Comparison of ENCODE assay signal across 9 cellular contexts in genomic region chr1:92029241-92029922, GRCh38. TPM values are rescaled to one million over a fixed set of nuclear protein-coding genes. Genes with fewer than 3 reads are reported as not detected.
DNase-seq lines count a peak whose midpoint lies in the region; ATAC-seq and TF ChIP-seq lines count a peak whose summit lies in the region.
"Had no signal": no experiment of that assay in that cellular context is flagged by ENCODE, and none has a peak within 500 bp of the region (broad histone marks: within the 10 kb centered on the region; RNA-seq: fewer than 3 reads in every experiment).

No MANE protein-coding gene starts in this region.

- peaks cover 31% of the 10 kb centered on the region for H3K27me3 ChIP-seq in iPS-20b (ENCODE audit: insufficient read depth, low read length)
- peaks cover 19% of the 10 kb centered on the region for H3K27me3 ChIP-seq in suprapubic skin

- no peak for TF ChIP-seq EP300 in suprapubic skin (IDR thresholded peaks at IDR 0.05)

- no peaks in the 10 kb centered on the region for H3K9me3 ChIP-seq in iPS-20b (ENCODE audit: insufficient read depth, low read depth, low read length)
- no peaks in the 10 kb centered on the region for H3K9me3 ChIP-seq in suprapubic skin

- intact Hi-C loops in activated CD4-positive, alpha-beta T cell treated with anti-CD3 and anti-CD28 coated beads, Interleukin-2, amount 10 ng/mL, durations not matched to agents 24 days and 14 days (cut with micrococcal nuclease) = no loop called here

- no peak for ATAC-seq in activated T-helper 17 cell treated with anti-CD3 and anti-CD28 coated beads, Interleukin-2, amount 50 U/mL, for 72 hours (replicated peaks)
- no peak for ATAC-seq in GM21360 (IDR thresholded peaks at IDR 0.05; ENCODE audit: unreplicated experiment)

- H3K4me3 ChIP-seq in iPS-20b (ENCODE audit: low read length) = peak overlapping the region; percentile 69
- peak overlapping the region; percentile 53 for H3K4me3 ChIP-seq in suprapubic skin

- no peak for DNase-seq in activated CD4-positive, alpha-beta T cell treated with anti-CD3 and anti-CD28 coated beads, Interleukin-2, amount 10 ng/mL, durations not matched to agents 24 days and 14 days
- DNase-seq in activated CD4-positive, alpha-beta T cell treated with anti-CD3 and anti-CD28 coated beads, Interleukin-2, amount 50 U/mL, for 1 hour = no peak
- DNase-seq in suprapubic skin (ENCODE audit: low spot score in 2 of 2) (no peak), H4 (ENCODE audit: low spot score) (no peak), SKM-1 treated with dmso at 0.1 percent for 144 hours (lab: John Stamatoyannopoulos, UW; ENCODE audit: unreplicated experiment) (no peak)

- H3K9me3 Mint-ChIP-seq in activated CD4-positive, alpha-beta T cell treated with anti-CD3 and anti-CD28 coated beads, Interleukin-2, amount 10 ng/mL, durations not matched to agents 24 days and 14 days = no peaks in the 10 kb centered on the region
- no peaks in the 10 kb centered on the region for H3K9me3 Mint-ChIP-seq in activated T-helper 17 cell treated with anti-CD3 and anti-CD28 coated beads, Interleukin-2, amount 50 U/mL, for 72 hours

- TF ChIP-seq POLR2A in suprapubic skin (IDR thresholded peaks at IDR 0.05) = no peak

- H3K4me1 ChIP-seq in iPS-20b (ENCODE audit: insufficient read depth, low read length) (peaks cover 11% of the 10 kb centered on the region; the same call in 1 of the 2 replicates), suprapubic skin (peaks cover 4% of the 10 kb centered on the region)

- peaks cover 16% of the 10 kb centered on the region for H3K4me1 Mint-ChIP-seq in activated CD4-positive, alpha-beta T cell treated with anti-CD3 and anti-CD28 coated beads, Interleukin-2, amount 10 ng/mL, durations not matched to agents 24 days and 14 days
- peaks cover 4% of the 10 kb centered on the region for H3K4me1 Mint-ChIP-seq in activated T-helper 17 cell treated with anti-CD3 and anti-CD28 coated beads, Interleukin-2, amount 50 U/mL, for 72 hours

- no peaks in the 10 kb centered on the region for H3K36me3 Mint-ChIP-seq in activated CD4-positive, alpha-beta T cell treated with anti-CD3 and anti-CD28 coated beads, Interleukin-2, amount 10 ng/mL, durations not matched to agents 24 days and 14 days (ENCODE audit: low read depth)
- H3K36me3 Mint-ChIP-seq in activated T-helper 17 cell treated with anti-CD3 and anti-CD28 coated beads, Interleukin-2, amount 50 U/mL, for 72 hours (ENCODE audit: low read depth) = no peaks in the 10 kb centered on the region

- peak overlapping the region; percentile 32 for H3K27ac Mint-ChIP-seq in activated CD4-positive, alpha-beta T cell treated with anti-CD3 and anti-CD28 coated beads, Interleukin-2, amount 10 ng/mL, durations not matched to agents 24 days and 14 days
- H3K27ac Mint-ChIP-seq in activated T-helper 17 cell treated with anti-CD3 and anti-CD28 coated beads, Interleukin-2, amount 50 U/mL, for 72 hours = no peak overlapping the region

- H3K9ac ChIP-seq in iPS-20b (ENCODE audit: low read depth, low read length) = peak overlapping the region; percentile 43; the same call in 1 of the 2 replicates

- peaks cover 11% of the 10 kb centered on the region for H3K27me3 Mint-ChIP-seq in activated CD4-positive, alpha-beta T cell treated with anti-CD3 and anti-CD28 coated beads, Interleukin-2, amount 10 ng/mL, durations not matched to agents 24 days and 14 days
- peaks cover 27% of the 10 kb centered on the region for H3K27me3 Mint-ChIP-seq in activated T-helper 17 cell treated with anti-CD3 and anti-CD28 coated beads, Interleukin-2, amount 50 U/mL, for 72 hours

- H3K36me3 ChIP-seq in iPS-20b (ENCODE audit: insufficient read depth, low read depth, low read length) (no peaks in the 10 kb centered on the region), suprapubic skin (no peaks in the 10 kb centered on the region)

- H3K27ac ChIP-seq in iPS-20b (ENCODE audit: low read length) = no peak overlapping the region
- H3K27ac ChIP-seq in suprapubic skin = no peak overlapping the region

- no peak for TF ChIP-seq CTCF in suprapubic skin (IDR thresholded peaks at IDR 0.05)

- peak overlapping the region; percentile 79 for H3K4me3 Mint-ChIP-seq in activated CD4-positive, alpha-beta T cell treated with anti-CD3 and anti-CD28 coated beads, Interleukin-2, amount 10 ng/mL, durations not matched to agents 24 days and 14 days
- H3K4me3 Mint-ChIP-seq in activated T-helper 17 cell treated with anti-CD3 and anti-CD28 coated beads, Interleukin-2, amount 50 U/mL, for 72 hours = peak overlapping the region; percentile 79

- WGBS in suprapubic skin = 52% methylated on average over 24 of the region's 31 CpGs

RNA-seq across cellular contexts. Expression of gene EPHX4, which starts 0.4 kb away (rescaled TPM):
- total RNA-seq in activated CD4-positive, alpha-beta T cell treated with anti-CD3 and anti-CD28 coated beads, Interleukin-2, amount 10 ng/mL, durations not matched to agents 24 days and 14 days = 0.79 and 0.95 TPM in 2 replicates
- not detected for total RNA-seq in activated T-helper 17 cell treated with anti-CD3 and anti-CD28 coated beads, Interleukin-2, amount 50 U/mL, for 72 hours
- total RNA-seq in suprapubic skin = 1 to 10 TPM in 1 of 4 donors, under 1 TPM in 2, not detected in 1; 0.55 to 2.6 (median 0.68) TPM
- total RNA-seq in H4 (2014; rRNA removed; shearing (Covaris generic)) = 0.82 and 0.97 TPM in 2 replicates

RNA-seq across cellular contexts. Expression of gene SETSIP, which starts 45.8 kb away (rescaled TPM):
- not detected in 2 replicates for total RNA-seq in activated CD4-positive, alpha-beta T cell treated with anti-CD3 and anti-CD28 coated beads, Interleukin-2, amount 10 ng/mL, durations not matched to agents 24 days and 14 days
- total RNA-seq in activated T-helper 17 cell treated with anti-CD3 and anti-CD28 coated beads, Interleukin-2, amount 50 U/mL, for 72 hours = not detected
- not detected for total RNA-seq in suprapubic skin
- total RNA-seq in H4 (2014; rRNA removed; shearing (Covaris generic)) = not detected in 2 replicates
- total RNA-seq: Daoy had no signal

RNA-seq across cellular contexts. Expression of gene BTBD8, which starts 50.8 kb away (rescaled TPM):
- 1.0 and 1.1 TPM in 2 replicates for total RNA-seq in activated CD4-positive, alpha-beta T cell treated with anti-CD3 and anti-CD28 coated beads, Interleukin-2, amount 10 ng/mL, durations not matched to agents 24 days and 14 days
- 1 to 10 TPM; 1.4 to 2.6 TPM for total RNA-seq in activated T-helper 17 cell treated with anti-CD3 and anti-CD28 coated beads, Interleukin-2, amount 50 U/mL, for 72 hours
- 1 to 10 TPM; 1.5 to 7.2 (median 3.1) TPM for total RNA-seq in suprapubic skin
- 0.60 and 1.3 TPM in 2 replicates for total RNA-seq in H4 (2014; rRNA removed; shearing (Covaris generic))
